28 cellular contexts compared by ENCODE assay signal in the genomic region with DNA sequence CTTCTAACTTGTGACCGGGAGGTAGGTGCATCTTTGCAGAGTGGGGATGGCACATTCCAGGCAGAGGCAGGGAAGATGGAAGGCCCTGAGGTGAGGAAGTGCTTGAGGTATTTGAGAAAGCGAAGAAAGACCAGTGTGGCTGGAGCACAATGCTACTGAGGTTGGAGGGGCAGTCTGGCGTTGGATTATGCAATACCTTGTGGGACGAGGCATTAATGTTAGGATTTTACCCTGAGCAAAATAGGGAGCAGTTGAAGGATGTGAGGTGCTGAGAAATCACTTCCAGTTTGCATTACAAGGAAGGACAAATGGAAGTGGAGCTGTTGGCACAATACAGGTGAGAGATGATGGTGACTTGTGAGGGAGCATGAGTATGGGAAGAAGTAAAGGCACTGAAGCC.
"Had no signal": no experiment of that assay in that cellular context is flagged by ENCODE, and none has a peak within 500 bp of the region (broad histone marks: within the 10 kb centered on the region; RNA-seq: fewer than 3 reads in every experiment).

No MANE protein-coding gene starts in this region.

- H3K9me3 ChIP-seq: ascending aorta had no signal

- DNase-seq: activated CD4-positive, alpha-beta memory T cell treated with anti-CD3 and anti-CD28 coated beads, Interleukin-2, amount 10 ng/mL, durations not matched to agents 7 days and 5 days; activated CD4-positive, alpha-beta T cell treated with anti-CD3 and anti-CD28 coated beads for 1 hour; activated CD4-positive, alpha-beta T cell treated with anti-CD3 and anti-CD28 coated beads for 36 hours; activated CD4-positive, alpha-beta T cell treated with anti-CD3 and anti-CD28 coated beads for 48 hours; activated CD4-positive, alpha-beta T cell treated with anti-CD3 and anti-CD28 coated beads, Interleukin-2, amount 10 ng/mL, durations not matched to agents 7 days and 5 days; activated CD4-positive, alpha-beta T cell treated with anti-CD3 and anti-CD28 coated beads, Interleukin-2, amount 50 U/mL, for 48 hours; activated CD4-positive, CD25-positive, alpha-beta regulatory T cell; activated CD8-positive, alpha-beta memory T cell treated with anti-CD3 and anti-CD28 coated beads for 24 hours; activated CD8-positive, alpha-beta memory T cell treated with anti-CD3 and anti-CD28 coated beads, Interleukin-2, amount 10 ng/mL, durations not matched to agents 7 days and 5 days; activated CD8-positive, alpha-beta memory T cell treated with anti-CD3 and anti-CD28 coated beads, Interleukin-2, amount 50 U/mL, for 48 hours; activated CD8-positive, alpha-beta T cell treated with anti-CD3 and anti-CD28 coated beads, Interleukin-2, amount 10 ng/mL, durations not matched to agents 7 days and 5 days; activated effector memory CD4-positive, alpha-beta T cell treated with Interleukin-2 at 50 U/mL for 16 hours; activated gamma-delta T cell; activated naive CD4-positive, alpha-beta T cell treated with anti-CD3 and anti-CD28 coated beads, Interleukin-2, amount 10 ng/mL, durations not matched to agents 7 days and 5 days; activated naive CD4-positive, alpha-beta T cell treated with Interleukin-2 at 50 U/mL for 16 hours; activated naive CD8-positive, alpha-beta T cell treated with anti-CD3 and anti-CD28 coated beads, Interleukin-2, amount 10 ng/mL, durations not matched to agents 7 days and 5 days; activated naive CD8-positive, alpha-beta T cell treated with anti-CD3 and anti-CD28 coated beads, Interleukin-2, amount 50 U/mL, for 24 hours; activated T-cell treated with anti-CD3 and anti-CD28 coated beads, Interleukin-2, amount 50 U/mL, for 24 hours; activated T-cell treated with anti-CD3 and anti-CD28 coated beads, Interleukin-2, amount 50 U/mL, for 48 hours; amygdala; anterior cingulate cortex; central memory CD4-positive, alpha-beta T cell; T-helper 17 cell; WERI-Rb-1 had no signal

- H3K36me3 ChIP-seq: ascending aorta, WERI-Rb-1 had no signal

- H3K4me3 ChIP-seq: ascending aorta had no signal

- H3K27ac ChIP-seq: ascending aorta, WERI-Rb-1 had no signal

- H3K27me3 ChIP-seq: ascending aorta had no signal

- FAIRE-seq: TTC549 had no signal

- ATAC-seq: activated CD4-positive, alpha-beta T cell treated with anti-CD3 and anti-CD28 coated beads for 36 hours; activated CD4-positive, CD25-positive, alpha-beta regulatory T cell treated with anti-CD3 and anti-CD28 coated beads, Interleukin-2, amount 50 U/mL, for 24 hours; activated CD8-positive, alpha-beta memory T cell treated with anti-CD3 and anti-CD28 coated beads, Interleukin-2, amount 10 ng/mL, durations not matched to agents 7 days and 5 days; activated CD8-positive, alpha-beta T cell treated with anti-CD3 and anti-CD28 coated beads, Interleukin-2, amount 10 ng/mL, durations not matched to agents 7 days and 5 days; activated naive CD8-positive, alpha-beta T cell treated with anti-CD3 and anti-CD28 coated beads, Interleukin-2, amount 50 U/mL, for 24 hours; T-helper 17 cell; WTC11 had no signal

- H3K4me1 ChIP-seq: ascending aorta had no signal
